In genomic region chr2:20065885-20066602, GRCh38 we compare ENCODE assay signal across 9 cellular contexts. TPM values are rescaled to one million over a fixed set of nuclear protein-coding genes. Genes with fewer than 3 reads are reported as not detected.
DNase-seq lines count a peak whose midpoint lies in the region; ATAC-seq, FAIRE-seq and TF ChIP-seq lines count a peak whose summit lies in the region.
"Had no signal": no experiment of that assay in that cellular context is flagged by ENCODE, and none has a peak within 500 bp of the region (broad histone marks: within the 10 kb centered on the region; RNA-seq: fewer than 3 reads in every experiment).

No MANE protein-coding gene starts in this region.

- DNase-seq in A549 (ENCODE audit: low read depth in 1 of 2, low spot score in 1 of 2) (peak; percentile 77 to 86), HPDE6-E6E7 (ENCODE audit: extremely low spot score) (peak; percentile 87), Peyer's patch (peak in 2 of 3 donors; percentile 74 to 80), esophagus muscularis mucosa (ENCODE audit: extremely low spot score) (no peak), psoas muscle (peak; percentile 70 to 89), NCI-H1930 (lab: John Stamatoyannopoulos, UW) (no peak)
- no peak for DNase-seq in CD4-positive, alpha-beta memory T cell
- DNase-seq in activated CD4-positive, CD25-positive, alpha-beta regulatory T cell (lab: John Stamatoyannopoulos, UW), result no peak

- no peak for FAIRE-seq in A549 (lab: Jason Lieb, UNC)

- peak overlapping the region; percentile 57 for H3K4me2 ChIP-seq in A549

- no peaks in the 10 kb centered on the region for H3K36me3 Mint-ChIP-seq in CD4-positive, alpha-beta memory T cell

- no peaks in the 10 kb centered on the region for H3K36me3 ChIP-seq in Peyer's patch
- no peaks in the 10 kb centered on the region for H3K36me3 ChIP-seq in esophagus muscularis mucosa
- no peaks in the 10 kb centered on the region for H3K36me3 ChIP-seq in psoas muscle (ENCODE audit: insufficient read depth in 1 of 2, low read depth in 1 of 2)
- H3K36me3 ChIP-seq in CD4-positive, alpha-beta memory T cell (ENCODE audit: insufficient read depth, low read length), result no peaks in the 10 kb centered on the region
- H3K36me3 ChIP-seq: neutrophil had no signal

- no peaks in the 10 kb centered on the region for H3K4me1 Mint-ChIP-seq in CD4-positive, alpha-beta memory T cell

- CTCF ChIA-PET in A549 (lab: Yijun Ruan, JAX), result interaction anchor here (0.9 to 3.0 kb wide), 6 partner anchors 11 to 69 kb away, joined by 3 to 16 read pairs (median 4); no protein-coding TSS in a partner anchor
- CTCF ChIA-PET in CD4-positive, alpha-beta memory T cell (lab: Charles Lee; ENCODE audit: partially characterized antibody), result no interaction called here

- H3K27ac ChIP-seq in A549 (peak overlapping the region; percentile 55 to 81), Peyer's patch (peak overlapping the region in 2 of 4 donors; percentile 18 to 24), esophagus muscularis mucosa (replicated peaks in 1 of 4) (peak overlapping the region in 3 of 4 donors; percentile 10 to 43 (median 20)), psoas muscle (peak overlapping the region; percentile 32)
- H3K27ac ChIP-seq in CD4-positive, alpha-beta memory T cell (ENCODE audit: low read depth, low read length), result no peak overlapping the region
- H3K27ac ChIP-seq: neutrophil had no signal

- no peaks in the 10 kb centered on the region for H3K9me3 Mint-ChIP-seq in CD4-positive, alpha-beta memory T cell

- WGBS in A549 (ENCODE audit: missing lambda C conversion rate), result 32% methylated on average over 6 of the region's 6 CpGs
- WGBS in esophagus muscularis mucosa, result 32% methylated on average over 6 of the region's 6 CpGs
- 17 to 34% (median 27%) methylated on average over 6 of the region's 6 CpGs for WGBS in psoas muscle, 3 donors

- intact Hi-C loops in esophagus muscularis mucosa (cut with DNase I) (no loop called here), psoas muscle (cut with DNase I) (no loop called here)
- intact Hi-C loops in CD4-positive, alpha-beta memory T cell (cut with micrococcal nuclease), result no loop called here

- ATAC-seq in A549 (peak; percentile 86 to 88), psoas muscle (peak; percentile 91 to 96 (median 94))

- TF ChIP-seq EP300 in A549 (IDR thresholded peaks at IDR 0.05), result no peak; a peak in 1 of 5 replicates
- TF ChIP-seq EP300 in esophagus muscularis mucosa (IDR thresholded peaks at IDR 0.05), result no peak

- TF ChIP-seq CTCF in A549 (IDR thresholded peaks at IDR 0.05), result no peak
- no peak for TF ChIP-seq CTCF in Peyer's patch (IDR thresholded peaks at IDR 0.05)
- no peak for TF ChIP-seq CTCF in esophagus muscularis mucosa (IDR thresholded peaks at IDR 0.05)
- TF ChIP-seq CTCF in psoas muscle (IDR thresholded peaks at IDR 0.05), result no peak

- TF ChIP-seq POLR2A in A549 (IDR thresholded peaks at IDR 0.05; ENCODE audit: low read length) (no peak), Peyer's patch (IDR thresholded peaks at IDR 0.05) (no peak), esophagus muscularis mucosa (IDR thresholded peaks at IDR 0.05; ENCODE audit: low read depth) (no peak)

- no peak overlapping the region for H3K4me3 ChIP-seq in A549
- no peak overlapping the region for H3K4me3 ChIP-seq in Peyer's patch
- H3K4me3 ChIP-seq in esophagus muscularis mucosa, result no peak overlapping the region
- no peak overlapping the region for H3K4me3 ChIP-seq in psoas muscle
- H3K4me3 ChIP-seq in CD4-positive, alpha-beta memory T cell (ENCODE audit: low read length in 2 of 2), result no peak overlapping the region

- H3K9me3 ChIP-seq in A549 (peaks cover 8% of the 10 kb centered on the region; the same call in 1 of the 3 replicates), Peyer's patch (no peaks in the 10 kb centered on the region), esophagus muscularis mucosa (no peaks in the 10 kb centered on the region), psoas muscle (no peaks in the 10 kb centered on the region)
- no peaks in the 10 kb centered on the region for H3K9me3 ChIP-seq in CD4-positive, alpha-beta memory T cell (ENCODE audit: control insufficient read depth in 1 of 2, low read length in 2 of 2)
- H3K9me3 ChIP-seq: neutrophil had no signal

- TF ChIP-seq RAD21 in A549 (conservative IDR thresholded peaks at IDR 0.05 in 1 of 2, IDR thresholded peaks at IDR 0.05 in 1 of 2), result peak in 1 of 2 experiments; percentile 20; a peak in 1 of 5 replicates

- H3K27me3 Mint-ChIP-seq in CD4-positive, alpha-beta memory T cell, result peaks cover 0 to 1% of the 10 kb centered on the region in 2 donors

- H3K4me1 ChIP-seq in A549, result peaks cover 36% of the 10 kb centered on the region
- peaks cover 0 to 11% (median 0%) of the 10 kb centered on the region in 4 donors for H3K4me1 ChIP-seq in Peyer's patch
- peaks cover 2 to 32% (median 21%) of the 10 kb centered on the region in 4 donors for H3K4me1 ChIP-seq in esophagus muscularis mucosa
- H3K4me1 ChIP-seq in psoas muscle, result no peaks in the 10 kb centered on the region
- no peaks in the 10 kb centered on the region for H3K4me1 ChIP-seq in CD4-positive, alpha-beta memory T cell (ENCODE audit: insufficient read depth, low read length)

- POLR2A ChIA-PET in A549 (lab: Yijun Ruan, JAX), result interaction anchor here (1.8 kb wide), 1 partner anchor 14 kb away, joined by 29 read pairs; the partner anchor contains the start of gene LAPTM4A
- POLR2A ChIA-PET in CD4-positive, alpha-beta memory T cell (lab: Charles Lee; ENCODE audit: partially characterized antibody), result interaction anchor here (0.9 kb wide), 1 partner anchor 13 kb away, joined by 3 read pairs; no protein-coding TSS in a partner anchor

- H3K4me3 Mint-ChIP-seq in CD4-positive, alpha-beta memory T cell, result no peak overlapping the region

- H3K27me3 ChIP-seq in Peyer's patch, result no peaks in the 10 kb centered on the region
- no peaks in the 10 kb centered on the region for H3K27me3 ChIP-seq in esophagus muscularis mucosa
- H3K27me3 ChIP-seq in psoas muscle (ENCODE audit: insufficient read depth in 3 of 3, low read length in 2 of 3), result no peaks in the 10 kb centered on the region
- H3K27me3 ChIP-seq in CD4-positive, alpha-beta memory T cell (ENCODE audit: insufficient read depth, low read length), result no peaks in the 10 kb centered on the region

- H3K27ac Mint-ChIP-seq in CD4-positive, alpha-beta memory T cell, result no peak overlapping the region

TF ChIP-seq in A549, 52 proteins besides CTCF, POLR2A, EP300 and RAD21 (continues in another document):
- TF ChIP-seq EHF (CRISPR knock-in tag; IDR thresholded peaks at IDR 0.05), result no peak
- TF ChIP-seq HOXA7 (CRISPR knock-in tag; IDR thresholded peaks at IDR 0.05), result no peak
- peak; percentile 49; the same call in 1 of the 2 replicates for TF ChIP-seq FOSL2 (IDR thresholded peaks at IDR 0.05)
- TF ChIP-seq FOSL2 (CRISPR knock-in tag; IDR thresholded peaks at IDR 0.05), result peak; percentile 78
- no peak for TF ChIP-seq KDM5A (IDR thresholded peaks at IDR 0.05)
- TF ChIP-seq SMC3 (IDR thresholded peaks at IDR 0.05), result peak; percentile 22; the same call in 2 of the 3 replicates
- no peak for TF ChIP-seq RCOR1 (IDR thresholded peaks at IDR 0.05; ENCODE audit: low read depth, low read length)
- TF ChIP-seq MYC (IDR thresholded peaks at IDR 0.05; ENCODE audit: borderline replicate concordance, low read length), result no peak
- TF ChIP-seq ELK1 (IDR thresholded peaks at IDR 0.05; ENCODE audit: low read depth, low read length), result no peak
- no peak for TF ChIP-seq BCL3 (IDR thresholded peaks at IDR 0.05)
- no peak for TF ChIP-seq FOSB (CRISPR knock-in tag; IDR thresholded peaks at IDR 0.05)

RNA-seq across cellular contexts. Expression of gene LAPTM4A, which starts 14.6 kb away (rescaled TPM):
- 509 and 655 TPM in 2 replicates for polyA plus RNA-seq in A549 (2011; rRNA removed)
- polyA plus RNA-seq in A549 (2012; cell fraction: cytosol; rRNA removed), result 170 and 174 TPM in 2 replicates
- 95.3 and 126 TPM in 2 replicates for polyA plus RNA-seq in A549 (2012; cell fraction: nucleus; rRNA removed)
- polyA plus RNA-seq in A549 (2017; fragmentation: RNase III; extraction: RNeasy Plus Mini Kit Qiagen cat#74134 plus additional on column Dnase treatment), result 225 to 284 TPM (median 275 TPM) in 3 replicates
- polyA minus RNA-seq in A549 (2011; rRNA and poly(A)+ RNA removed), result 110 and 132 TPM in 2 replicates
- 10 to 100 TPM; 27.3 to 65.0 (median 50.0) TPM for total RNA-seq in Peyer's patch
- total RNA-seq in esophagus muscularis mucosa, result 100 to 1,000 TPM; 154 to 215 (median 192) TPM
- total RNA-seq in psoas muscle, result 10 to 100 TPM; 68.2 to 78.8 (median 70.5) TPM
- polyA plus RNA-seq in psoas muscle, result 100 to 1,000 TPM in 2 of 3 donors, 10 to 100 TPM in 1; 88.7 to 124 (median 104) TPM
- 10 to 100 TPM; 47.4 to 50.8 TPM for total RNA-seq in CD4-positive, alpha-beta memory T cell
- 100 to 1,000 TPM; 101 to 150 TPM for polyA plus RNA-seq in CD4-positive, alpha-beta memory T cell

RNA-seq across cellular contexts. Expression of gene MATN3, which starts 53.6 kb away (rescaled TPM):
- polyA plus RNA-seq in A549 (2011; rRNA removed), result 16.8 and 21.1 TPM in 2 replicates
- polyA plus RNA-seq in A549 (2012; cell fraction: cytosol; rRNA removed), result 10.2 and 11.0 TPM in 2 replicates
- 11.2 and 12.3 TPM in 2 replicates for polyA plus RNA-seq in A549 (2012; cell fraction: nucleus; rRNA removed)
- 11.2 to 17.2 TPM (median 14.2 TPM) in 3 replicates for polyA plus RNA-seq in A549 (2017; fragmentation: RNase III; extraction: RNeasy Plus Mini Kit Qiagen cat#74134 plus additional on column Dnase treatment)
- polyA minus RNA-seq in A549 (2011; rRNA and poly(A)+ RNA removed), result 7.5 and 7.6 TPM in 2 replicates
- under 1 TPM in 1 of 4 donors, not detected in 3; 0.40 TPM for total RNA-seq in Peyer's patch
- 1 to 10 TPM in 1 of 4 donors, under 1 TPM in 3; 0.66 to 1.3 (median 0.82) TPM for total RNA-seq in esophagus muscularis mucosa
- total RNA-seq in psoas muscle, result under 1 TPM in 2 of 4 donors, not detected in 2; 0.15 to 0.78 TPM
- polyA plus RNA-seq in psoas muscle, result under 1 TPM; 0.20 to 0.40 (median 0.25) TPM
- total RNA-seq in CD4-positive, alpha-beta memory T cell, result not detected
- not detected for polyA plus RNA-seq in CD4-positive, alpha-beta memory T cell

Comparison
In these comparisons a context has a peak if more than half of its experiments do, and no peak if none do; other contexts are left out.
1. DNase-seq: peak in A549 (2 of 2), HPDE6-E6E7 (single experiment), Peyer's patch (2 of 3) and psoas muscle (2 of 2); none in esophagus muscularis mucosa (single experiment), NCI-H1930 (0 of 2), CD4-positive, alpha-beta memory T cell (0 of 5) and activated CD4-positive, CD25-positive, alpha-beta regulatory T cell (0 of 4).